In the genomic region with DNA sequence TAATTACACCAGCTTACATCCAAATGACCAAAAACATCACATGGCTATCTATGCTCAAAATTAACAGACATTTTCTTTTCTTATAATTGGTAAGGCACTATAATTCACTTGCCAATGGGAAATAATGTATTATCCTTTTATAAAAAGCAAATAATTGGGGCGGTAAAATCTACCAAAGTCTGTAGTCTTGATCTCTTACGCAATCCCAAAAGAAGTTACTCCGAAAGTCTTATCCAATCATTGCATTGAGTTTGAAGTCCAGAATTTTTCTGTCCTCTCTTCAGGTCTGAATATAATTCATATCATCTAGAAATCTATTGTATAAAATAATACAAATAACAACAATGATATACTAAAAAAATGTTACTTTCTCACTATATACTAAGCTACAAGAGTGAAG, we compare ENCODE assay signal across 28 cellular contexts.
"Had no signal": no experiment of that assay in that cellular context is flagged by ENCODE, and none has a peak within 500 bp of the region (broad histone marks: within the 10 kb centered on the region; RNA-seq: fewer than 3 reads in every experiment).

No MANE protein-coding gene starts in this region.

- H3K27me3 ChIP-seq: colonic mucosa, dorsolateral prefrontal cortex, esophagus muscularis mucosa, esophagus squamous epithelium, foreskin keratinocyte, gastrocnemius medialis, gastroesophageal sphincter, heart left ventricle, heart right ventricle, hepatocyte had no signal

- ATAC-seq: effector memory CD8-positive, alpha-beta T cell; esophagus mucosa; foreskin keratinocyte; gastrocnemius medialis; gastroesophageal sphincter; heart left ventricle; heart right ventricle had no signal

- H3K4me3 ChIP-seq: colonic mucosa, dorsolateral prefrontal cortex, esophagus muscularis mucosa, esophagus squamous epithelium, gastrocnemius medialis, gastroesophageal sphincter, heart left ventricle, heart right ventricle, hepatocyte had no signal

- H3K4me1 ChIP-seq: colonic mucosa, esophagus muscularis mucosa, esophagus squamous epithelium, foreskin keratinocyte, gastrocnemius medialis, gastroesophageal sphincter, heart left ventricle, heart right ventricle had no signal

- H3K27ac ChIP-seq: colonic mucosa, dorsolateral prefrontal cortex, epithelial cell of prostate, esophagus muscularis mucosa, esophagus squamous epithelium, foreskin keratinocyte, gastrocnemius medialis, gastroesophageal sphincter, heart left ventricle, heart right ventricle, hepatocyte had no signal

- FAIRE-seq: colon, endometrium, endothelial cell of umbilical vein, frontal cortex had no signal

- H3K9me3 ChIP-seq: colonic mucosa, esophagus muscularis mucosa, esophagus squamous epithelium, gastrocnemius medialis, gastroesophageal sphincter had no signal

- H3K36me3 ChIP-seq: colonic mucosa, esophagus muscularis mucosa, esophagus squamous epithelium, gastrocnemius medialis, gastroesophageal sphincter, heart left ventricle, heart right ventricle had no signal

- H2AFZ ChIP-seq: hepatocyte had no signal

- H3K79me2 ChIP-seq: hepatocyte had no signal

- H3K4me2 ChIP-seq: hepatocyte had no signal

- DNase-seq: colonic mucosa; cortex of kidney; dermis blood vessel endothelial cell; dorsolateral prefrontal cortex; effector CD4-positive, alpha-beta T cell; effector CD8-positive, alpha-beta T cell; effector memory CD4-positive, alpha-beta T cell; effector memory CD8-positive, alpha-beta T cell; endodermal cell; erythroblast; esophagus squamous epithelium; foreskin fibroblast; foreskin keratinocyte; foreskin melanocyte; gastrocnemius medialis; glutamatergic neuron; head of caudate nucleus; heart left ventricle; heart right ventricle had no signal
